1 cellular context compared by ENCODE assay signal in the genomic region with DNA sequence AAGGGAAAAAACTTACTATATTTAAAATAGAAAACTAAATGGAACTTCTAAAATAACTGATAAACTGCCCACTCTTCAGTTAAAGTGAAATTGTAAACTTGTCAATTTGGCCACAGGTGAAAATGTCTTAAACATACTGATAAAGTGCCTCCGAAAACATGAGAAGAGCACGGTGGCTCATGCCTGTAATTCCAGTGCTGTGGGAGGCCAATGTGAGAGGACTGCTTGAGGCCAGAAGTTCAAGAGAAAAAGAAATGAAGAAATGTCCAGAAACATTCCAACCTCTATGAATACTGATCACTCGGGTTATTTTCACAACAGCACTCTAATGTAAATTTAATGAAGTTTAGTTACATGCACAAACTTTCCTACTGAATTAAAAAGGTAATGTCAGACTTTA.
TF ChIP-seq lines count a peak whose summit lies in the region.

No MANE protein-coding gene starts in this region.

TF ChIP-seq in GM23338, 12 proteins besides CTCF, POLR2A, EP300 and RAD21 (continued from another document):
- TF ChIP-seq, protein P1, sequence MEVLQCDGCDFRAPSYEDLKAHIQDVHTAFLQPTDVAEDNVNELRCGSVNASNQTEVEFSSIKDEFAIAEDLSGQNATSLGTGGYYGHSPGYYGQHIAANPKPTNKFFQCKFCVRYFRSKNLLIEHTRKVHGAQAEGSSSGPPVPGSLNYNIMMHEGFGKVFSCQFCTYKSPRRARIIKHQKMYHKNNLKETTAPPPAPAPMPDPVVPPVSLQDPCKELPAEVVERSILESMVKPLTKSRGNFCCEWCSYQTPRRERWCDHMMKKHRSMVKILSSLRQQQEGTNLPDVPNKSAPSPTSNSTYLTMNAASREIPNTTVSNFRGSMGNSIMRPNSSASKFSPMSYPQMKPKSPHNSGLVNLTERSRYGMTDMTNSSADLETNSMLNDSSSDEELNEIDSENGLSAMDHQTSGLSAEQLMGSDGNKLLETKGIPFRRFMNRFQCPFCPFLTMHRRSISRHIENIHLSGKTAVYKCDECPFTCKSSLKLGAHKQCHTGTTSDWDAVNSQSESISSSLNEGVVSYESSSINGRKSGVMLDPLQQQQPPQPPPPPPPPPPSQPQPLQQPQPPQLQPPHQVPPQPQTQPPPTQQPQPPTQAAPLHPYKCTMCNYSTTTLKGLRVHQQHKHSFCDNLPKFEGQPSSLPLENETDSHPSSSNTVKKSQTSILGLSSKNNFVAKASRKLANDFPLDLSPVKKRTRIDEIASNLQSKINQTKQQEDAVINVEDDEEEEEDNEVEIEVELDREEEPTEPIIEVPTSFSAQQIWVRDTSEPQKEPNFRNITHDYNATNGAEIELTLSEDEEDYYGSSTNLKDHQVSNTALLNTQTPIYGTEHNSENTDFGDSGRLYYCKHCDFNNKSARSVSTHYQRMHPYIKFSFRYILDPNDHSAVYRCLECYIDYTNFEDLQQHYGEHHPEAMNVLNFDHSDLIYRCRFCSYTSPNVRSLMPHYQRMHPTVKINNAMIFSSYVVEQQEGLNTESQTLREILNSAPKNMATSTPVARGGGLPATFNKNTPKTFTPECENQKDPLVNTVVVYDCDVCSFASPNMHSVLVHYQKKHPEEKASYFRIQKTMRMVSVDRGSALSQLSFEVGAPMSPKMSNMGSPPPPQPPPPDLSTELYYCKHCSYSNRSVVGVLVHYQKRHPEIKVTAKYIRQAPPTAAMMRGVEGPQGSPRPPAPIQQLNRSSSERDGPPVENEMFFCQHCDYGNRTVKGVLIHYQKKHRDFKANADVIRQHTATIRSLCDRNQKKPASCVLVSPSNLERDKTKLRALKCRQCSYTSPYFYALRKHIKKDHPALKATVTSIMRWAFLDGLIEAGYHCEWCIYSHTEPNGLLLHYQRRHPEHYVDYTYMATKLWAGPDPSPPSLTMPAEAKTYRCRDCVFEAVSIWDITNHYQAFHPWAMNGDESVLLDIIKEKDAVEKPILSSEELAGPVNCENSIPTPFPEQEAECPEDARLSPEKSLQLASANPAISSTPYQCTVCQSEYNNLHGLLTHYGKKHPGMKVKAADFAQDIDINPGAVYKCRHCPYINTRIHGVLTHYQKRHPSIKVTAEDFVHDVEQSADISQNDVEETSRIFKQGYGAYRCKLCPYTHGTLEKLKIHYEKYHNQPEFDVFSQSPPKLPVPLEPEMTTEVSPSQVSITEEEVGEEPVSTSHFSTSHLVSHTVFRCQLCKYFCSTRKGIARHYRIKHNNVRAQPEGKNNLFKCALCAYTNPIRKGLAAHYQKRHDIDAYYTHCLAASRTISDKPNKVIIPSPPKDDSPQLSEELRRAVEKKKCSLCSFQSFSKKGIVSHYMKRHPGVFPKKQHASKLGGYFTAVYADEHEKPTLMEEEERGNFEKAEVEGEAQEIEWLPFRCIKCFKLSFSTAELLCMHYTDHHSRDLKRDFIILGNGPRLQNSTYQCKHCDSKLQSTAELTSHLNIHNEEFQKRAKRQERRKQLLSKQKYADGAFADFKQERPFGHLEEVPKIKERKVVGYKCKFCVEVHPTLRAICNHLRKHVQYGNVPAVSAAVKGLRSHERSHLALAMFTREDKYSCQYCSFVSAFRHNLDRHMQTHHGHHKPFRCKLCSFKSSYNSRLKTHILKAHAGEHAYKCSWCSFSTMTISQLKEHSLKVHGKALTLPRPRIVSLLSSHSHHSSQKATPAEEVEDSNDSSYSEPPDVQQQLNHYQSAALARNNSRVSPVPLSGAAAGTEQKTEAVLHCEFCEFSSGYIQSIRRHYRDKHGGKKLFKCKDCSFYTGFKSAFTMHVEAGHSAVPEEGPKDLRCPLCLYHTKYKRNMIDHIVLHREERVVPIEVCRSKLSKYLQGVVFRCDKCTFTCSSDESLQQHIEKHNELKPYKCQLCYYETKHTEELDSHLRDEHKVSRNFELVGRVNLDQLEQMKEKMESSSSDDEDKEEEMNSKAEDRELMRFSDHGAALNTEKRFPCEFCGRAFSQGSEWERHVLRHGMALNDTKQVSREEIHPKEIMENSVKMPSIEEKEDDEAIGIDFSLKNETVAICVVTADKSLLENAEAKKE (CRISPR knock-in tag; IDR thresholded peaks at IDR 0.05): no peak
- no peak for TF ChIP-seq NANOG (IDR thresholded peaks at IDR 0.05; ENCODE audit: borderline replicate concordance)
- TF ChIP-seq, protein P2, sequence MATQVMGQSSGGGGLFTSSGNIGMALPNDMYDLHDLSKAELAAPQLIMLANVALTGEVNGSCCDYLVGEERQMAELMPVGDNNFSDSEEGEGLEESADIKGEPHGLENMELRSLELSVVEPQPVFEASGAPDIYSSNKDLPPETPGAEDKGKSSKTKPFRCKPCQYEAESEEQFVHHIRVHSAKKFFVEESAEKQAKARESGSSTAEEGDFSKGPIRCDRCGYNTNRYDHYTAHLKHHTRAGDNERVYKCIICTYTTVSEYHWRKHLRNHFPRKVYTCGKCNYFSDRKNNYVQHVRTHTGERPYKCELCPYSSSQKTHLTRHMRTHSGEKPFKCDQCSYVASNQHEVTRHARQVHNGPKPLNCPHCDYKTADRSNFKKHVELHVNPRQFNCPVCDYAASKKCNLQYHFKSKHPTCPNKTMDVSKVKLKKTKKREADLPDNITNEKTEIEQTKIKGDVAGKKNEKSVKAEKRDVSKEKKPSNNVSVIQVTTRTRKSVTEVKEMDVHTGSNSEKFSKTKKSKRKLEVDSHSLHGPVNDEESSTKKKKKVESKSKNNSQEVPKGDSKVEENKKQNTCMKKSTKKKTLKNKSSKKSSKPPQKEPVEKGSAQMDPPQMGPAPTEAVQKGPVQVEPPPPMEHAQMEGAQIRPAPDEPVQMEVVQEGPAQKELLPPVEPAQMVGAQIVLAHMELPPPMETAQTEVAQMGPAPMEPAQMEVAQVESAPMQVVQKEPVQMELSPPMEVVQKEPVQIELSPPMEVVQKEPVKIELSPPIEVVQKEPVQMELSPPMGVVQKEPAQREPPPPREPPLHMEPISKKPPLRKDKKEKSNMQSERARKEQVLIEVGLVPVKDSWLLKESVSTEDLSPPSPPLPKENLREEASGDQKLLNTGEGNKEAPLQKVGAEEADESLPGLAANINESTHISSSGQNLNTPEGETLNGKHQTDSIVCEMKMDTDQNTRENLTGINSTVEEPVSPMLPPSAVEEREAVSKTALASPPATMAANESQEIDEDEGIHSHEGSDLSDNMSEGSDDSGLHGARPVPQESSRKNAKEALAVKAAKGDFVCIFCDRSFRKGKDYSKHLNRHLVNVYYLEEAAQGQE (IDR thresholded peaks at IDR 0.05; ENCODE audit: unreplicated experiment): no peak
- TF ChIP-seq EZH2phosphoT487 (IDR thresholded peaks at IDR 0.05; ENCODE audit: unreplicated experiment): no peak
- no peak for TF ChIP-seq ZNF331 (CRISPR knock-in tag; IDR thresholded peaks at IDR 0.05; ENCODE audit: low read depth)
